22 cellular contexts compared by ENCODE assay signal in the genomic region with DNA sequence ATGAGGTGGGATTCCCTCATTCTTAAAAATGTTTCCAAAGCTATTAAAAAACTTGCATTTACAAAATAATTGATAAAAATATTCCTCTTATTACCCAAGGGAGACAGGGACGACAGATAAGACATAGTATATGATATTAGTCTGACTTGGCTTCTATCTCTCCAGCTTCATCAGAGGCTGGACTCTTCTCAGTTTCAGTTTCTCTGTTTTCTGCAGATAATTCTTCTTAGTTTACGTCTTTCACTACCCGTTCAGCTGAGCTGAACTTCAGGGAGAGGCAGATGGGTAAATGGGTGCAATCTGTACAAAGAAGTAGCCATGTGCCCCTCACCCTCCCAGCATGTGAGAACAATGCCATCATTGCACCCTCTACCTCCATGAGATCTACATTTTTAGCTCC.
"Had no signal": no experiment of that assay in that cellular context is flagged by ENCODE, and none has a peak within 500 bp of the region (broad histone marks: within the 10 kb centered on the region; RNA-seq: fewer than 3 reads in every experiment).

No MANE protein-coding gene starts in this region.

- DNase-seq: activated CD4-positive, alpha-beta T cell treated with anti-CD3 and anti-CD28 coated beads for 1 hour; activated CD4-positive, alpha-beta T cell treated with anti-CD3 and anti-CD28 coated beads, Interleukin-2, amount 50 U/mL, for 1 hour; activated T-cell treated with anti-CD3 and anti-CD28 coated beads, Interleukin-2, amount 50 U/mL, for 1 hour; adrenal gland; brain microvascular endothelial cell; caudate nucleus; dermis blood vessel endothelial cell; effector memory CD4-positive, alpha-beta T cell; heart left ventricle; left cardiac atrium; naive B cell; occipital lobe; posterior cingulate gyrus; small intestine; stimulated activated CD4-positive, alpha-beta T cell treated with anti-CD3 and anti-CD28 coated beads, Interleukin-2, amount 100 ng/mL, for 48 hours; stimulated activated naive CD4-positive, alpha-beta T cell had no signal

- H3K27ac ChIP-seq: adrenal gland, ascending aorta, brain microvascular endothelial cell, esophagus muscularis mucosa, heart left ventricle, thoracic aorta, VCaP had no signal

- H3K4me3 ChIP-seq: adrenal gland, ascending aorta, esophagus muscularis mucosa, thoracic aorta had no signal

- H3K27me3 ChIP-seq: adrenal gland, ascending aorta, brain microvascular endothelial cell, esophagus muscularis mucosa, heart left ventricle had no signal

- H3K9me3 ChIP-seq: adrenal gland, ascending aorta, esophagus muscularis mucosa, heart left ventricle, thoracic aorta had no signal

- H3K36me3 ChIP-seq: adrenal gland, ascending aorta, brain microvascular endothelial cell, esophagus muscularis mucosa, heart left ventricle, thoracic aorta had no signal

- ATAC-seq: activated naive CD4-positive, alpha-beta T cell treated with anti-CD3 and anti-CD28 coated beads, Interleukin-2, amount 50 U/mL, for 72 hours; heart left ventricle; left cardiac atrium; sciatic nerve had no signal

- H3K4me1 ChIP-seq: adrenal gland, ascending aorta, esophagus muscularis mucosa, heart left ventricle had no signal
